Comparison of ENCODE assay signal across 1 cellular context in the genomic region with DNA sequence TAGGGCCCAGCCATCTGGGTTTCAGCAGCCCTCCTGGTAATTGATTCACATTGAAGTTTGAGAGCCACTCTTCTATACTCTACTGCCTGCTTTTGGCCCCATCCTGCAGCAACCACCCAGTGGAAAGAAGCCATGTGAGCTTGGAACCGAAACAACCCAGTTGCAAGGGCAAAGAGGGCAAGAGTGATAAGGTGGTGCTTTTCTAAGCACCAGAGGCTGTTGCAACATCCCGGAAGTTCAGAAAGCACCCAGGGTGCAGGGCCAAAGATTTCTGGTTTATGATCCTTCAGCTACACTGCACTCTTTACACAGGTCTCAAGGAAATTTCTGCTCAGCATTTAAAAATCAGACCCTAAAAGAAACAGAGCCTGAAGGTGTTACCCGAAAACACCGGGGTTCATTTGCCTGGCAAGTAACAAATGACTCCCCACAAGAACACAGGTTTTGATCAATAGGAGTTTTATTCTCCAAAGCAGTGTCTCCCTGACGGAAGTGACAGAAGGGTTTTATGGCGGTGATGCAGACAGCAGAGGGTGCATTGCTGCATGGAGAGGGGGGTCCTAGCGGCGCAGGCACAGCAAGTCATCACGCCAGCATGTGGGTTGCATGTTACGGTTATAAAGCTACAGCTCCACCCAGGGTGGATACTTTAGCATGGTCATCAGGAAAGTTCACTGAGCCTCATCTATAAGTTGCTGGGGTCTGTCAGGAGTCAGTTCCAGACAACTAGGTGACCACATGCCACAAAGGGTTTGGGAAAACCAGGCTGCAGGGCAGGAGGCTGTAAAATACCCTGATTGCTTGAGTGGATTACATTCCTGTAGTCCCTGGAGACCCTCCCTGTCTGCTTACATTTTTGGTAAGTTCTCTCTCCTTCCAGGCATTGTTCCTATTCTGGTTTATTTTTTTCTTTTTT.
TF ChIP-seq lines count a peak whose summit lies in the region.

No MANE protein-coding gene starts in this region.

TF ChIP-seq in K562, 482 proteins besides CTCF, POLR2A, EP300 and RAD21 (continues in another document):
- TF ChIP-seq, protein P1, sequence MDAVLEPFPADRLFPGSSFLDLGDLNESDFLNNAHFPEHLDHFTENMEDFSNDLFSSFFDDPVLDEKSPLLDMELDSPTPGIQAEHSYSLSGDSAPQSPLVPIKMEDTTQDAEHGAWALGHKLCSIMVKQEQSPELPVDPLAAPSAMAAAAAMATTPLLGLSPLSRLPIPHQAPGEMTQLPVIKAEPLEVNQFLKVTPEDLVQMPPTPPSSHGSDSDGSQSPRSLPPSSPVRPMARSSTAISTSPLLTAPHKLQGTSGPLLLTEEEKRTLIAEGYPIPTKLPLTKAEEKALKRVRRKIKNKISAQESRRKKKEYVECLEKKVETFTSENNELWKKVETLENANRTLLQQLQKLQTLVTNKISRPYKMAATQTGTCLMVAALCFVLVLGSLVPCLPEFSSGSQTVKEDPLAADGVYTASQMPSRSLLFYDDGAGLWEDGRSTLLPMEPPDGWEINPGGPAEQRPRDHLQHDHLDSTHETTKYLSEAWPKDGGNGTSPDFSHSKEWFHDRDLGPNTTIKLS (IDR thresholded peaks at IDR 0.05; ENCODE audit: borderline replicate concordance, low read depth) = no peak
- no peak for TF ChIP-seq RBM17 (IDR thresholded peaks at IDR 0.05; ENCODE audit: borderline replicate concordance, low read depth, low read length)
- no peak for TF ChIP-seq EP400 (IDR thresholded peaks at IDR 0.05)
- no peak for TF ChIP-seq ZNF766 (CRISPR knock-in tag; conservative IDR thresholded peaks at IDR 0.05)
- no peak for TF ChIP-seq ZNF764 (CRISPR knock-in tag; IDR thresholded peaks at IDR 0.05; ENCODE audit: low read depth)
- TF ChIP-seq CEBPB (tag; IDR thresholded peaks at IDR 0.05) = peak; percentile 92
- no peak for TF ChIP-seq LEF1 (IDR thresholded peaks at IDR 0.05)
- TF ChIP-seq, protein P2, sequence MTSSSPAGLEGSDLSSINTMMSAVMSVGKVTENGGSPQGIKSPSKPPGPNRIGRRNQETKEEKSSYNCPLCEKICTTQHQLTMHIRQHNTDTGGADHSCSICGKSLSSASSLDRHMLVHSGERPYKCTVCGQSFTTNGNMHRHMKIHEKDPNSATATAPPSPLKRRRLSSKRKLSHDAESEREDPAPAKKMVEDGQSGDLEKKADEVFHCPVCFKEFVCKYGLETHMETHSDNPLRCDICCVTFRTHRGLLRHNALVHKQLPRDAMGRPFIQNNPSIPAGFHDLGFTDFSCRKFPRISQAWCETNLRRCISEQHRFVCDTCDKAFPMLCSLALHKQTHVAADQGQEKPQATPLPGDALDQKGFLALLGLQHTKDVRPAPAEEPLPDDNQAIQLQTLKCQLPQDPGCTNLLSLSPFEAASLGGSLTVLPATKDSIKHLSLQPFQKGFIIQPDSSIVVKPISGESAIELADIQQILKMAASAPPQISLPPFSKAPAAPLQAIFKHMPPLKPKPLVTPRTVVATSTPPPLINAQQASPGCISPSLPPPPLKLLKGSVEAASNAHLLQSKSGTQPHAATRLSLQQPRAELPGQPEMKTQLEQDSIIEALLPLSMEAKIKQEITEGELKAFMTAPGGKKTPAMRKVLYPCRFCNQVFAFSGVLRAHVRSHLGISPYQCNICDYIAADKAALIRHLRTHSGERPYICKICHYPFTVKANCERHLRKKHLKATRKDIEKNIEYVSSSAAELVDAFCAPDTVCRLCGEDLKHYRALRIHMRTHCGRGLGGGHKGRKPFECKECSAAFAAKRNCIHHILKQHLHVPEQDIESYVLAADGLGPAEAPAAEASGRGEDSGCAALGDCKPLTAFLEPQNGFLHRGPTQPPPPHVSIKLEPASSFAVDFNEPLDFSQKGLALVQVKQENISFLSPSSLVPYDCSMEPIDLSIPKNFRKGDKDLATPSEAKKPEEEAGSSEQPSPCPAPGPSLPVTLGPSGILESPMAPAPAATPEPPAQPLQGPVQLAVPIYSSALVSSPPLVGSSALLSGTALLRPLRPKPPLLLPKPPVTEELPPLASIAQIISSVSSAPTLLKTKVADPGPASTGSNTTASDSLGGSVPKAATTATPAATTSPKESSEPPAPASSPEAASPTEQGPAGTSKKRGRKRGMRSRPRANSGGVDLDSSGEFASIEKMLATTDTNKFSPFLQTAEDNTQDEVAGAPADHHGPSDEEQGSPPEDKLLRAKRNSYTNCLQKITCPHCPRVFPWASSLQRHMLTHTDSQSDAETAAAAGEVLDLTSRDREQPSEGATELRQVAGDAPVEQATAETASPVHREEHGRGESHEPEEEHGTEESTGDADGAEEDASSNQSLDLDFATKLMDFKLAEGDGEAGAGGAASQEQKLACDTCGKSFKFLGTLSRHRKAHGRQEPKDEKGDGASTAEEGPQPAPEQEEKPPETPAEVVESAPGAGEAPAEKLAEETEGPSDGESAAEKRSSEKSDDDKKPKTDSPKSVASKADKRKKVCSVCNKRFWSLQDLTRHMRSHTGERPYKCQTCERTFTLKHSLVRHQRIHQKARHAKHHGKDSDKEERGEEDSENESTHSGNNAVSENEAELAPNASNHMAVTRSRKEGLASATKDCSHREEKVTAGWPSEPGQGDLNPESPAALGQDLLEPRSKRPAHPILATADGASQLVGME (CRISPR knock-in tag; IDR thresholded peaks at IDR 0.05) = 0 out of 2 replicates have a peak, but pooled peaks have one; percentile 16
- TF ChIP-seq ESRRA (IDR thresholded peaks at IDR 0.05; ENCODE audit: borderline replicate concordance, low read depth) = peak; percentile 46; the same call in 1 of the 2 replicates
- TF ChIP-seq ZNF707 (CRISPR knock-in tag; conservative IDR thresholded peaks at IDR 0.05) = no peak
- TF ChIP-seq, protein P3, sequence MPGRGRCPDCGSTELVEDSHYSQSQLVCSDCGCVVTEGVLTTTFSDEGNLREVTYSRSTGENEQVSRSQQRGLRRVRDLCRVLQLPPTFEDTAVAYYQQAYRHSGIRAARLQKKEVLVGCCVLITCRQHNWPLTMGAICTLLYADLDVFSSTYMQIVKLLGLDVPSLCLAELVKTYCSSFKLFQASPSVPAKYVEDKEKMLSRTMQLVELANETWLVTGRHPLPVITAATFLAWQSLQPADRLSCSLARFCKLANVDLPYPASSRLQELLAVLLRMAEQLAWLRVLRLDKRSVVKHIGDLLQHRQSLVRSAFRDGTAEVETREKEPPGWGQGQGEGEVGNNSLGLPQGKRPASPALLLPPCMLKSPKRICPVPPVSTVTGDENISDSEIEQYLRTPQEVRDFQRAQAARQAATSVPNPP (IDR thresholded peaks at IDR 0.05; ENCODE audit: borderline replicate concordance, insufficient read depth, insufficient read length) = no peak
- TF ChIP-seq RCOR1 (IDR thresholded peaks at IDR 0.05; ENCODE audit: borderline replicate concordance in 1 of 2, low read depth in 2 of 2, low read length in 2 of 2) = no peak
- no peak for TF ChIP-seq FOXA3 (CRISPR knock-in tag; conservative IDR thresholded peaks at IDR 0.05 in 1 of 2, IDR thresholded peaks at IDR 0.05 in 1 of 2)
- no peak for TF ChIP-seq ADNP (tag; IDR thresholded peaks at IDR 0.05)
- TF ChIP-seq HDAC1 (IDR thresholded peaks at IDR 0.05) = no peak
- TF ChIP-seq KLF1 (tag; IDR thresholded peaks at IDR 0.05) = no peak
- no peak for TF ChIP-seq ZEB2 (IDR thresholded peaks at IDR 0.05)
- TF ChIP-seq, protein P4, sequence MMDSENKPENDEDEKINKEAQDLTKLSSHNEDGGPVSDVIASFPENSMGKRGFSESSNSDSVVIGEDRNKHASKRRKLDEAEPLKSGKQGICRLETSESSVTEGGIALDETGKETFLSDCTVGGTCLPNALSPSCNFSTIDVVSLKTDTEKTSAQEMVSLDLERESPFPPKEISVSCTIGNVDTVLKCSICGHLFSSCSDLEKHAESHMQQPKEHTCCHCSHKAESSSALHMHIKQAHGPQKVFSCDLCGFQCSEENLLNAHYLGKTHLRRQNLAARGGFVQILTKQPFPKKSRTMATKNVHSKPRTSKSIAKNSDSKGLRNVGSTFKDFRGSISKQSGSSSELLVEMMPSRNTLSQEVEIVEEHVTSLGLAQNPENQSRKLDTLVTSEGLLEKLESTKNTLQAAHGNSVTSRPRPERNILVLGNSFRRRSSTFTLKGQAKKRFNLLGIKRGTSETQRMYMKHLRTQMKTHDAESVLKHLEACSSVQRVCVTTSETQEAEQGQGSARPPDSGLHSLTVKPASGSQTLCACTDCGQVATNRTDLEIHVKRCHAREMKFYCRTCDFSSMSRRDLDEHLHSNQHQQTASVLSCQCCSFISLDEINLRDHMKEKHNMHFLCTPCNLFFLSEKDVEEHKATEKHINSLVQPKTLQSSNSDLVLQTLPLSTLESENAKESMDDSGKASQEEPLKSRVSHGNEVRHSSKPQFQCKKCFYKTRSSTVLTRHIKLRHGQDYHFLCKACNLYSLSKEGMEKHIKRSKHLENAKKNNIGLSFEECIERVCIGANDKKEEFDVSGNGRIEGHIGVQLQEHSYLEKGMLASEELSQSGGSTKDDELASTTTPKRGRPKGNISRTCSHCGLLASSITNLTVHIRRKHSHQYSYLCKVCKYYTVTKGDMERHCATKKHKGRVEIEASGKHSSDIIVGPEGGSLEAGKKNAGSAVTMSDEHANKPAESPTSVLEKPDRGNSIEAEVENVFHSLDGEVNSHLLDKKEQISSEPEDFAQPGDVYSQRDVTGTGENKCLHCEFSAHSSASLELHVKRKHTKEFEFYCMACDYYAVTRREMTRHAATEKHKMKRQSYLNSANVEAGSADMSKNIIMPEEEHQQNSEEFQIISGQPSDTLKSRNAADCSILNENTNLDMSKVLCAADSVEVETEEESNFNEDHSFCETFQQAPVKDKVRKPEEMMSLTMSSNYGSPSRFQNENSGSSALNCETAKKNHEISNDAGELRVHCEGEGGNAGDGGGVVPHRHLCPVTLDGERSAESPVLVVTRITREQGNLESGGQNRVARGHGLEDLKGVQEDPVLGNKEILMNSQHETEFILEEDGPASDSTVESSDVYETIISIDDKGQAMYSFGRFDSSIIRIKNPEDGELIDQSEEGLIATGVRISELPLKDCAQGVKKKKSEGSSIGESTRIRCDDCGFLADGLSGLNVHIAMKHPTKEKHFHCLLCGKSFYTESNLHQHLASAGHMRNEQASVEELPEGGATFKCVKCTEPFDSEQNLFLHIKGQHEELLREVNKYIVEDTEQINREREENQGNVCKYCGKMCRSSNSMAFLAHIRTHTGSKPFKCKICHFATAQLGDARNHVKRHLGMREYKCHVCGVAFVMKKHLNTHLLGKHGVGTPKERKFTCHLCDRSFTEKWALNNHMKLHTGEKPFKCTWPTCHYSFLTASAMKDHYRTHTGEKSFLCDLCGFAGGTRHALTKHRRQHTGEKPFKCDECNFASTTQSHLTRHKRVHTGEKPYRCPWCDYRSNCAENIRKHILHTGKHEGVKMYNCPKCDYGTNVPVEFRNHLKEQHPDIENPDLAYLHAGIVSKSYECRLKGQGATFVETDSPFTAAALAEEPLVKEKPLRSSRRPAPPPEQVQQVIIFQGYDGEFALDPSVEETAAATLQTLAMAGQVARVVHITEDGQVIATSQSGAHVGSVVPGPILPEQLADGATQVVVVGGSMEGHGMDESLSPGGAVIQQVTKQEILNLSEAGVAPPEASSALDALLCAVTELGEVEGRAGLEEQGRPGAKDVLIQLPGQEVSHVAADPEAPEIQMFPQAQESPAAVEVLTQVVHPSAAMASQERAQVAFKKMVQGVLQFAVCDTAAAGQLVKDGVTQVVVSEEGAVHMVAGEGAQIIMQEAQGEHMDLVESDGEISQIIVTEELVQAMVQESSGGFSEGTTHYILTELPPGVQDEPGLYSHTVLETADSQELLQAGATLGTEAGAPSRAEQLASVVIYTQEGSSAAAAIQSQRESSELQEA (IDR thresholded peaks at IDR 0.05; ENCODE audit: low read depth) = no peak
- TF ChIP-seq SIN3A (IDR thresholded peaks at IDR 0.05; ENCODE audit: borderline replicate concordance in 2 of 2, control insufficient read depth in 1 of 2, low read depth in 2 of 2, low read length in 2 of 2) = no peak
- TF ChIP-seq ZNF134 (CRISPR knock-in tag; conservative IDR thresholded peaks at IDR 0.05) = peak; percentile 76
- no peak for TF ChIP-seq ATF1 (CRISPR knock-in tag; IDR thresholded peaks at IDR 0.05)
- TF ChIP-seq ATF1 (tag; IDR thresholded peaks at IDR 0.05) = no peak
- no peak for TF ChIP-seq ARID1B (IDR thresholded peaks at IDR 0.05)
- no peak for TF ChIP-seq JUNB (CRISPR knock-in tag; conservative IDR thresholded peaks at IDR 0.05)
- no peak for TF ChIP-seq BRCA1 (IDR thresholded peaks at IDR 0.05)
- TF ChIP-seq BRCA1 (CRISPR knock-in tag; IDR thresholded peaks at IDR 0.05) = no peak
- 0 out of 2 replicates have a peak, but pooled peaks have one; percentile 34 for TF ChIP-seq ELF2 (CRISPR knock-in tag; IDR thresholded peaks at IDR 0.05)
- TF ChIP-seq ELF1 (tag; IDR thresholded peaks at IDR 0.05) = peak; percentile 74
- TF ChIP-seq SIRT6 (IDR thresholded peaks at IDR 0.05; ENCODE audit: low read depth, low read length) = no peak
- TF ChIP-seq, protein P5, sequence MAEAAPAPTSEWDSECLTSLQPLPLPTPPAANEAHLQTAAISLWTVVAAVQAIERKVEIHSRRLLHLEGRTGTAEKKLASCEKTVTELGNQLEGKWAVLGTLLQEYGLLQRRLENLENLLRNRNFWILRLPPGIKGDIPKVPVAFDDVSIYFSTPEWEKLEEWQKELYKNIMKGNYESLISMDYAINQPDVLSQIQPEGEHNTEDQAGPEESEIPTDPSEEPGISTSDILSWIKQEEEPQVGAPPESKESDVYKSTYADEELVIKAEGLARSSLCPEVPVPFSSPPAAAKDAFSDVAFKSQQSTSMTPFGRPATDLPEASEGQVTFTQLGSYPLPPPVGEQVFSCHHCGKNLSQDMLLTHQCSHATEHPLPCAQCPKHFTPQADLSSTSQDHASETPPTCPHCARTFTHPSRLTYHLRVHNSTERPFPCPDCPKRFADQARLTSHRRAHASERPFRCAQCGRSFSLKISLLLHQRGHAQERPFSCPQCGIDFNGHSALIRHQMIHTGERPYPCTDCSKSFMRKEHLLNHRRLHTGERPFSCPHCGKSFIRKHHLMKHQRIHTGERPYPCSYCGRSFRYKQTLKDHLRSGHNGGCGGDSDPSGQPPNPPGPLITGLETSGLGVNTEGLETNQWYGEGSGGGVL (CRISPR knock-in tag; IDR thresholded peaks at IDR 0.05) = no peak
- TF ChIP-seq GTF2F1 (IDR thresholded peaks at IDR 0.05; ENCODE audit: low read depth, low read length) = no peak
- no peak for TF ChIP-seq FOXJ3 (CRISPR knock-in tag; IDR thresholded peaks at IDR 0.05)
- no peak for TF ChIP-seq FUS (optimal IDR thresholded peaks at IDR 0.05; ENCODE audit: low read depth, low read length)
- TF ChIP-seq MAFF (IDR thresholded peaks at IDR 0.05; ENCODE audit: low read length) = no peak
- TF ChIP-seq, protein P6, sequence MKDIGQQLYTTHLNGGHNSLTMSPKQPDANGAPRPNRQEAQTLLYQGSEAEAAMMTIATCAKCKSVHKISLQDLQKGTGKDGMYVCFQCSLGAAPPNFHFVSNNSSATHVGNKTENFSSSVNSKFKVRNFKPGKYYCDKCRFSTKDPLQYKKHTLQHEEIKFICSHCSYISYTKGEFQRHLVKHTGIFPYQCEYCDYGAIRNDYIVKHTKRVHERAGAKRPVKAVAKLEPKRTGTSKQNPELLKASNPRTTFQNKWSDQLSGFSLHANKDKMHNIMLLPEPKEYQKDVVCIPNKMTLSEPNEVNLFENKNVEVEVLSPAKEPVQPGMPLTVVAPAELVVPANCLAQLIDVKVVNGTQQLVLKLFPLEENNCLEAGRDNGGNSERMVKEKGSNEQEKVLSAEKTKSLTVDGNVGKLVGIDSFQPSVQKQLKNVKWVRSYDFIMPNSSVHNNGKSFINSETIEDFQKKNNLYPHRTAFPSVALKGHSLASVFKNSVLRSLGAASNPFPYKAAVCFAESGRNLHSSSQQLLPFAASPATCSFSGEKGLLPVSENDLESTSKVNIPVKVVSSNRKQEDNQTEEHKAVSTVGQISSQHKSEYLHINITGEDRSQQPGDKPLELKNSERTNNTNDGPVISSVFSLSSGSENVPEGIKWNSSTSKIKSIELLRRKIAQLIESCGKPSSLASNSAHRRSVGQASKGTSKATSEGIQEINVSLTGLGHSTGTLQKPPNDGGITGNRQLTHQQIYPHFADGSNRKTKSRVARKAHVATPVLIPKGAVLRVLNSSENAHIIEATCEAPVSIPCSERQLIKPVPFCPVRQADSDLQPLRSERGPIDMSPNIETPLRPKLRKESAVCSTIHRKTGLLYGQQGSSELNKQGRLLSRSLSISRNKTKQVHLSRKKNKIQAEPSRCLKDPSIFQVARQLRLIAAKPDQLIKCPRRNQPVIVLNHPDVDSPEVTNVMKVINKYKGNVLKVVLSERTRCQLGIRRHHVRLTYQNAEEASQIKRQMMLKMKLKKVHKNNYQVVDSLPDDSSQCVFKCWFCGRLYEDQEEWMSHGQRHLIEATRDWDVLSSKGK (CRISPR knock-in tag; IDR thresholded peaks at IDR 0.05) = no peak
